In genomic region chr9:91090132-91090410, GRCh38 we compare ENCODE assay signal across 10 cellular contexts.
"Had no signal": no experiment of that assay in that cellular context is flagged by ENCODE, and none has a peak within 500 bp of the region (broad histone marks: within the 10 kb centered on the region; RNA-seq: fewer than 3 reads in every experiment).

No MANE protein-coding gene starts in this region.

- DNase-seq: stimulated activated naive CD4-positive, alpha-beta T cell; T-cell had no signal

- H3K4me3 Mint-ChIP-seq: activated naive CD4-positive, alpha-beta T cell treated with anti-CD3 and anti-CD28 coated beads, Interleukin-2, amount 10 ng/mL, durations not matched to agents 7 days and 5 days; brain; central memory CD8-positive, alpha-beta T cell; T-cell had no signal

- H3K27ac Mint-ChIP-seq: activated naive CD4-positive, alpha-beta T cell treated with anti-CD3 and anti-CD28 coated beads, Interleukin-2, amount 10 ng/mL, durations not matched to agents 7 days and 5 days; T-cell had no signal

- H3K4me1 ChIP-seq: upper lobe of left lung had no signal

- H3K27ac ChIP-seq: SK-N-MC, suprapubic skin, upper lobe of left lung, VCaP had no signal

- H3K27me3 Mint-ChIP-seq: brain; central memory CD8-positive, alpha-beta T cell had no signal

- H3K36me3 ChIP-seq: suprapubic skin, upper lobe of left lung had no signal

- ATAC-seq: T-cell had no signal

- H3K4me1 Mint-ChIP-seq: T-cell had no signal

- H3K4me2 ChIP-seq: smooth muscle cell had no signal

- H3K9me3 ChIP-seq: suprapubic skin had no signal

- H3K36me3 Mint-ChIP-seq: brain had no signal

- H3K27me3 ChIP-seq: suprapubic skin, upper lobe of left lung had no signal

- H3K4me3 ChIP-seq: SK-N-MC, smooth muscle cell, suprapubic skin, upper lobe of left lung had no signal
